2 cellular contexts compared by ENCODE assay signal in the genomic region with DNA sequence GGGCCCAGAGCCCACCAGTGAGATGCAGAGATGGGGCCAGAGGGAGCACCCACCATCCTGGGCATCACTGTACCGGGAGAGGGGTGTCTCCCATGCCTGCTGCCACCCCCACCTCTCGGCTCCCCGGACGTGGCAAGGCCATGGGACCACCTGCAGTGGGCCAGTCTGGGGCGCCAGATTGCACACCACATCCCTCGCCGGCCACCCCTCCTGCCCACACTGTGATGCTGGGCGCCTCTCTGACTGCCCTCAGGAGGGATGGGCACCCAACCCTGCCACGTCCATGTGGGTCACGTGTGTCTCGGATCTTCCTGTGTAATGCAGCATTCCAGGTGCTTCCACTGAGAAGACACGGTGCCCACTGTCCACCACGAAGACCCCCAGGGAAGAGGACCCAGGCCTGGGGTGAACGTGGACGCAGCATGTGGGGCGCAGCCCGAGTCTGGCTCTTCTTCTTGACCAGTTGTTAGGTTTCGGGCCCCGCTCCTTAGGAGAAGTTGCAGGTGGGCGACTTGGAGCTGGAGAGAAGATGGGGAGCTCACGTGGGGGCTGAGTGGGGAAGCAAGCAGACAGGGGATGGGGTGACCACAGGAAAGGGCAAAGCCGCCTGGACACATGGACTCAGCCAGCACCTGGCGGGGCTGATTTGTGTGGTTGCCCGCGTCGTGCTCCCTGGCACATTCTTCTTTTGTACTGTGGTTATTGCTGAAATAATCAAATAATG.
TF ChIP-seq lines count a peak whose summit lies in the region.

No MANE protein-coding gene starts in this region.

TF ChIP-seq in K562, 482 proteins besides CTCF, POLR2A, EP300 and RAD21:
- 0 out of 2 replicates have a peak, but pooled peaks have one; percentile 16 for TF ChIP-seq POLR2G (IDR thresholded peaks at IDR 0.05; ENCODE audit: low read depth, low read length)
- TF ChIP-seq KAT2B (IDR thresholded peaks at IDR 0.05; ENCODE audit: low read depth, low read length): no peak
TF ChIP-seq in K562: peak in this region for 1.

TF ChIP-seq in H1, 55 proteins besides CTCF, POLR2A, EP300 and RAD21:
- TF ChIP-seq JUND (IDR thresholded peaks at IDR 0.05; ENCODE audit: low read length): no peak
- TF ChIP-seq PHF8 (conservative IDR thresholded peaks at IDR 0.05; ENCODE audit: low read depth, low read length): no peak
- no peak for TF ChIP-seq RXRA (IDR thresholded peaks at IDR 0.05; ENCODE audit: insufficient read depth, low read depth, low read length)
- TF ChIP-seq SP4 (IDR thresholded peaks at IDR 0.05; ENCODE audit: low read length): no peak
- no peak for TF ChIP-seq TEAD4 (IDR thresholded peaks at IDR 0.05; ENCODE audit: low read depth, low read length)
- no peak for TF ChIP-seq KDM4A (IDR thresholded peaks at IDR 0.05; ENCODE audit: low read depth, low read length, severe bottlenecking)
- TF ChIP-seq CHD1 (IDR thresholded peaks at IDR 0.05; ENCODE audit: low read depth, low read length): no peak
- no peak for TF ChIP-seq SP1 (IDR thresholded peaks at IDR 0.05; ENCODE audit: low read depth, low read length)
- TF ChIP-seq, protein P1, sequence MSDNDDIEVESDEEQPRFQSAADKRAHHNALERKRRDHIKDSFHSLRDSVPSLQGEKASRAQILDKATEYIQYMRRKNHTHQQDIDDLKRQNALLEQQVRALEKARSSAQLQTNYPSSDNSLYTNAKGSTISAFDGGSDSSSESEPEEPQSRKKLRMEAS (IDR thresholded peaks at IDR 0.05): no peak
- TF ChIP-seq BACH1 (IDR thresholded peaks at IDR 0.05; ENCODE audit: low read length): no peak
- TF ChIP-seq GABPA (IDR thresholded peaks at IDR 0.05; ENCODE audit: borderline replicate concordance, insufficient read depth, low read length): no peak
- no peak for TF ChIP-seq YY1 (IDR thresholded peaks at IDR 0.05; ENCODE audit: low read depth, low read length)
- TF ChIP-seq, protein P2, sequence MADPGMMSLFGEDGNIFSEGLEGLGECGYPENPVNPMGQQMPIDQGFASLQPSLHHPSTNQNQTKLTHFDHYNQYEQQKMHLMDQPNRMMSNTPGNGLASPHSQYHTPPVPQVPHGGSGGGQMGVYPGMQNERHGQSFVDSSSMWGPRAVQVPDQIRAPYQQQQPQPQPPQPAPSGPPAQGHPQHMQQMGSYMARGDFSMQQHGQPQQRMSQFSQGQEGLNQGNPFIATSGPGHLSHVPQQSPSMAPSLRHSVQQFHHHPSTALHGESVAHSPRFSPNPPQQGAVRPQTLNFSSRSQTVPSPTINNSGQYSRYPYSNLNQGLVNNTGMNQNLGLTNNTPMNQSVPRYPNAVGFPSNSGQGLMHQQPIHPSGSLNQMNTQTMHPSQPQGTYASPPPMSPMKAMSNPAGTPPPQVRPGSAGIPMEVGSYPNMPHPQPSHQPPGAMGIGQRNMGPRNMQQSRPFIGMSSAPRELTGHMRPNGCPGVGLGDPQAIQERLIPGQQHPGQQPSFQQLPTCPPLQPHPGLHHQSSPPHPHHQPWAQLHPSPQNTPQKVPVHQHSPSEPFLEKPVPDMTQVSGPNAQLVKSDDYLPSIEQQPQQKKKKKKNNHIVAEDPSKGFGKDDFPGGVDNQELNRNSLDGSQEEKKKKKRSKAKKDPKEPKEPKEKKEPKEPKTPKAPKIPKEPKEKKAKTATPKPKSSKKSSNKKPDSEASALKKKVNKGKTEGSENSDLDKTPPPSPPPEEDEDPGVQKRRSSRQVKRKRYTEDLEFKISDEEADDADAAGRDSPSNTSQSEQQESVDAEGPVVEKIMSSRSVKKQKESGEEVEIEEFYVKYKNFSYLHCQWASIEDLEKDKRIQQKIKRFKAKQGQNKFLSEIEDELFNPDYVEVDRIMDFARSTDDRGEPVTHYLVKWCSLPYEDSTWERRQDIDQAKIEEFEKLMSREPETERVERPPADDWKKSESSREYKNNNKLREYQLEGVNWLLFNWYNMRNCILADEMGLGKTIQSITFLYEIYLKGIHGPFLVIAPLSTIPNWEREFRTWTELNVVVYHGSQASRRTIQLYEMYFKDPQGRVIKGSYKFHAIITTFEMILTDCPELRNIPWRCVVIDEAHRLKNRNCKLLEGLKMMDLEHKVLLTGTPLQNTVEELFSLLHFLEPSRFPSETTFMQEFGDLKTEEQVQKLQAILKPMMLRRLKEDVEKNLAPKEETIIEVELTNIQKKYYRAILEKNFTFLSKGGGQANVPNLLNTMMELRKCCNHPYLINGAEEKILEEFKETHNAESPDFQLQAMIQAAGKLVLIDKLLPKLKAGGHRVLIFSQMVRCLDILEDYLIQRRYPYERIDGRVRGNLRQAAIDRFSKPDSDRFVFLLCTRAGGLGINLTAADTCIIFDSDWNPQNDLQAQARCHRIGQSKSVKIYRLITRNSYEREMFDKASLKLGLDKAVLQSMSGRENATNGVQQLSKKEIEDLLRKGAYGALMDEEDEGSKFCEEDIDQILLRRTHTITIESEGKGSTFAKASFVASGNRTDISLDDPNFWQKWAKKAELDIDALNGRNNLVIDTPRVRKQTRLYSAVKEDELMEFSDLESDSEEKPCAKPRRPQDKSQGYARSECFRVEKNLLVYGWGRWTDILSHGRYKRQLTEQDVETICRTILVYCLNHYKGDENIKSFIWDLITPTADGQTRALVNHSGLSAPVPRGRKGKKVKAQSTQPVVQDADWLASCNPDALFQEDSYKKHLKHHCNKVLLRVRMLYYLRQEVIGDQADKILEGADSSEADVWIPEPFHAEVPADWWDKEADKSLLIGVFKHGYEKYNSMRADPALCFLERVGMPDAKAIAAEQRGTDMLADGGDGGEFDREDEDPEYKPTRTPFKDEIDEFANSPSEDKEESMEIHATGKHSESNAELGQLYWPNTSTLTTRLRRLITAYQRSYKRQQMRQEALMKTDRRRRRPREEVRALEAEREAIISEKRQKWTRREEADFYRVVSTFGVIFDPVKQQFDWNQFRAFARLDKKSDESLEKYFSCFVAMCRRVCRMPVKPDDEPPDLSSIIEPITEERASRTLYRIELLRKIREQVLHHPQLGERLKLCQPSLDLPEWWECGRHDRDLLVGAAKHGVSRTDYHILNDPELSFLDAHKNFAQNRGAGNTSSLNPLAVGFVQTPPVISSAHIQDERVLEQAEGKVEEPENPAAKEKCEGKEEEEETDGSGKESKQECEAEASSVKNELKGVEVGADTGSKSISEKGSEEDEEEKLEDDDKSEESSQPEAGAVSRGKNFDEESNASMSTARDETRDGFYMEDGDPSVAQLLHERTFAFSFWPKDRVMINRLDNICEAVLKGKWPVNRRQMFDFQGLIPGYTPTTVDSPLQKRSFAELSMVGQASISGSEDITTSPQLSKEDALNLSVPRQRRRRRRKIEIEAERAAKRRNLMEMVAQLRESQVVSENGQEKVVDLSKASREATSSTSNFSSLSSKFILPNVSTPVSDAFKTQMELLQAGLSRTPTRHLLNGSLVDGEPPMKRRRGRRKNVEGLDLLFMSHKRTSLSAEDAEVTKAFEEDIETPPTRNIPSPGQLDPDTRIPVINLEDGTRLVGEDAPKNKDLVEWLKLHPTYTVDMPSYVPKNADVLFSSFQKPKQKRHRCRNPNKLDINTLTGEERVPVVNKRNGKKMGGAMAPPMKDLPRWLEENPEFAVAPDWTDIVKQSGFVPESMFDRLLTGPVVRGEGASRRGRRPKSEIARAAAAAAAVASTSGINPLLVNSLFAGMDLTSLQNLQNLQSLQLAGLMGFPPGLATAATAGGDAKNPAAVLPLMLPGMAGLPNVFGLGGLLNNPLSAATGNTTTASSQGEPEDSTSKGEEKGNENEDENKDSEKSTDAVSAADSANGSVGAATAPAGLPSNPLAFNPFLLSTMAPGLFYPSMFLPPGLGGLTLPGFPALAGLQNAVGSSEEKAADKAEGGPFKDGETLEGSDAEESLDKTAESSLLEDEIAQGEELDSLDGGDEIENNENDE (IDR thresholded peaks at IDR 0.05; ENCODE audit: insufficient replicate concordance, low read length): no peak
- TF ChIP-seq TCF12 (IDR thresholded peaks at IDR 0.05; ENCODE audit: low read depth, low read length): no peak
- no peak for TF ChIP-seq RNF2 (IDR thresholded peaks at IDR 0.05; ENCODE audit: borderline replicate concordance, low read depth, low read length, missing control alignments, poor library complexity, severe bottlenecking)
- TF ChIP-seq SAP30 (IDR thresholded peaks at IDR 0.05; ENCODE audit: insufficient read depth, insufficient replicate concordance, low read length): no peak
- TF ChIP-seq HDAC6 (IDR thresholded peaks at IDR 0.05; ENCODE audit: low read depth, low read length): no peak
- TF ChIP-seq SIN3A (conservative IDR thresholded peaks at IDR 0.05 in 1 of 2, IDR thresholded peaks at IDR 0.05 in 1 of 2; ENCODE audit: low read depth in 1 of 2, low read length in 2 of 2): no peak
- TF ChIP-seq TAF7 (optimal IDR thresholded peaks at IDR 0.05; ENCODE audit: borderline replicate concordance, low read depth, low read length): no peak
